In genomic region chr1:155931332-155932038, GRCh38 we compare ENCODE assay signal across 9 cellular contexts. TPM values are rescaled to one million over a fixed set of nuclear protein-coding genes. Genes with fewer than 3 reads are reported as not detected.
DNase-seq lines count a peak whose midpoint lies in the region; ATAC-seq, FAIRE-seq and TF ChIP-seq lines count a peak whose summit lies in the region.
"Had no signal": no experiment of that assay in that cellular context is flagged by ENCODE, and none has a peak within 500 bp of the region (broad histone marks: within the 10 kb centered on the region; RNA-seq: fewer than 3 reads in every experiment).

No MANE protein-coding gene starts in this region.

- FAIRE-seq in GM12892 (lab: Jason Lieb, UNC) = no peak

- no peak for ATAC-seq in psoas muscle
- no peak for ATAC-seq in GM21825 (IDR thresholded peaks at IDR 0.05; ENCODE audit: unreplicated experiment)

- 59 to 68% (median 64%) methylated on average over 7 of the region's 7 CpGs for WGBS in psoas muscle, 3 donors
- WGBS in thyroid gland, 2 donors = 82 to 83% methylated on average over 7 of the region's 7 CpGs

- H3K4me1 ChIP-seq in SJSA1 (replicated peaks) = peaks cover 30% of the 10 kb centered on the region
- peaks cover 36% of the 10 kb centered on the region for H3K4me1 ChIP-seq in psoas muscle
- peaks cover 22 to 32% of the 10 kb centered on the region in 2 donors for H3K4me1 ChIP-seq in thyroid gland

- H3K27me3 ChIP-seq in SJSA1 (replicated peaks) (no peaks in the 10 kb centered on the region), psoas muscle (ENCODE audit: insufficient read depth in 3 of 3, low read length in 2 of 3) (no peaks in the 10 kb centered on the region), thyroid gland (no peaks in the 10 kb centered on the region)

- no peak for TF ChIP-seq CTCF in epithelial cell of proximal tubule (conservative IDR thresholded peaks at IDR 0.05; ENCODE audit: low read depth, low read length)
- no peak for TF ChIP-seq CTCF in psoas muscle (IDR thresholded peaks at IDR 0.05)
- TF ChIP-seq CTCF in thyroid gland (IDR thresholded peaks at IDR 0.05) = no peak

- H3K9me3 ChIP-seq in SJSA1 (replicated peaks) (no peaks in the 10 kb centered on the region), psoas muscle (no peaks in the 10 kb centered on the region), thyroid gland (no peaks in the 10 kb centered on the region)

- H3K27ac ChIP-seq in SJSA1 (peak overlapping the region; percentile 19; the same call in 1 of the 2 replicates), psoas muscle (no peak overlapping the region), thyroid gland (no peak overlapping the region)

- H3K4me3 ChIP-seq in SJSA1 = no peak overlapping the region
- peak overlapping the region; percentile 85 for H3K4me3 ChIP-seq in epithelial cell of proximal tubule (ENCODE audit: low read depth, low read length)
- peak overlapping the region; percentile 83 for H3K4me3 ChIP-seq in psoas muscle
- H3K4me3 ChIP-seq in thyroid gland (replicated peaks in 1 of 3) = no peak overlapping the region

- H3K36me3 ChIP-seq in SJSA1 = peaks cover 76% of the 10 kb centered on the region
- H3K36me3 ChIP-seq in psoas muscle (ENCODE audit: insufficient read depth in 1 of 2, low read depth in 1 of 2) = peaks cover 8 to 72% of the 10 kb centered on the region in 2 donors
- H3K36me3 ChIP-seq in thyroid gland = peaks cover 31 to 39% of the 10 kb centered on the region in 2 donors

- intact Hi-C loops in psoas muscle (cut with DNase I) (no loop called here), thyroid gland (cut with DNase I) (loop anchor here (10.0 kb wide), 1 partner anchor 123 kb away; the partner anchor contains the start of genes LAMTOR2 and UBQLN4)

- DNase-seq in GM12892 (ENCODE audit: insufficient read length) (no peak), SJSA1 (ENCODE audit: low read depth in 1 of 2, low spot score in 2 of 2) (no peak), epithelial cell of proximal tubule (ENCODE audit: low read depth) (peak; percentile 61), psoas muscle (no peak), AG20443 (ENCODE audit: low spot score) (no peak), thyroid gland (no peak), inferior parietal cortex (ENCODE audit: extremely low spot score) (no peak)
- DNase-seq: activated CD4-positive, alpha-beta T cell treated with anti-CD3 and anti-CD28 coated beads, Interleukin-2, amount 50 U/mL, for 1 hour had no signal

- peak; percentile 60; the same call in 1 of the 2 replicates for TF ChIP-seq POLR2A in GM12892 (IDR thresholded peaks at IDR 0.05; ENCODE audit: low read depth, low read length)
- TF ChIP-seq POLR2A in thyroid gland (IDR thresholded peaks at IDR 0.05) = no peak

RNA-seq across cellular contexts. Expression of gene KHDC4, which starts 2.7 kb away (rescaled TPM):
- polyA plus RNA-seq in GM12892 (2012; ENCODE audit: missing spikeins) = 46.2 TPM
- total RNA-seq in SJSA1 (2014; rRNA removed; shearing (Covaris generic)) = 31.5 and 63.9 TPM in 2 replicates
- 30.8 and 36.7 TPM in 2 replicates for total RNA-seq in epithelial cell of proximal tubule
- total RNA-seq in psoas muscle = 10 to 100 TPM; 16.4 to 26.1 (median 23.1) TPM
- 10 to 100 TPM; 11.0 to 33.1 (median 11.2) TPM for polyA plus RNA-seq in psoas muscle
- 100 to 1,000 TPM in 1 of 4 donors, 10 to 100 TPM in 3; 58.5 to 114 (median 60.6) TPM for total RNA-seq in thyroid gland

RNA-seq across cellular contexts. Expression of gene RXFP4, which starts 10.0 kb away (rescaled TPM):
- polyA plus RNA-seq in GM12892 (2012; ENCODE audit: missing spikeins) = 0.36 TPM
- total RNA-seq in SJSA1 (2014; rRNA removed; shearing (Covaris generic)) = not detected in 2 replicates
- total RNA-seq in epithelial cell of proximal tubule (not detected in 2 replicates), psoas muscle (not detected), thyroid gland (not detected)
- polyA plus RNA-seq in psoas muscle = not detected

RNA-seq across cellular contexts. Expression of gene RIT1, which starts 20.3 kb away (rescaled TPM):
- polyA plus RNA-seq in GM12892 (2012; ENCODE audit: missing spikeins) = 19.8 TPM
- 47.4 and 73.8 TPM in 2 replicates for total RNA-seq in SJSA1 (2014; rRNA removed; shearing (Covaris generic))
- total RNA-seq in epithelial cell of proximal tubule (16.3 and 17.6 TPM in 2 replicates), psoas muscle (10 to 100 TPM; 11.1 to 16.9 (median 12.8) TPM), thyroid gland (10 to 100 TPM; 19.5 to 32.6 (median 27.4) TPM)
- polyA plus RNA-seq in psoas muscle = 10 to 100 TPM in 2 of 3 donors, 1 to 10 TPM in 1; 5.1 to 11.0 (median 10.4) TPM

RNA-seq across cellular contexts. Expression of gene ARHGEF2, which starts 46.9 kb away (rescaled TPM):
- 57.6 TPM for polyA plus RNA-seq in GM12892 (2012; ENCODE audit: missing spikeins)
- 49.8 and 81.1 TPM in 2 replicates for total RNA-seq in SJSA1 (2014; rRNA removed; shearing (Covaris generic))
- total RNA-seq in epithelial cell of proximal tubule = 62.5 and 89.7 TPM in 2 replicates
- 10 to 100 TPM; 22.8 to 54.0 (median 46.3) TPM for total RNA-seq in psoas muscle
- 10 to 100 TPM in 2 of 3 donors, 1 to 10 TPM in 1; 7.4 to 39.1 (median 12.1) TPM for polyA plus RNA-seq in psoas muscle
- total RNA-seq in thyroid gland = 10 to 100 TPM; 47.4 to 80.1 (median 66.6) TPM

Comparison
In these comparisons a context has a peak if more than half of its experiments do, and no peak if none do; other contexts are left out.
1. H3K4me3 ChIP-seq: peak in epithelial cell of proximal tubule (single experiment) and psoas muscle (single experiment); none in SJSA1 (single experiment) and thyroid gland (0 of 3).